38 cellular contexts compared by ENCODE assay signal in genomic region chr3:46512191-46512590, GRCh38. TPM values are rescaled to one million over a fixed set of nuclear protein-coding genes. Genes with fewer than 3 reads are reported as not detected.
"Had no signal": no experiment of that assay in that cellular context is flagged by ENCODE, and none has a peak within 500 bp of the region (broad histone marks: within the 10 kb centered on the region; RNA-seq: fewer than 3 reads in every experiment).

No MANE protein-coding gene starts in this region.

- H3K36me3 ChIP-seq: adrenal gland, ascending aorta, cardiac muscle cell, gastroesophageal sphincter, spleen, transverse colon, vagina, WERI-Rb-1 had no signal

- H3K79me2 ChIP-seq: hepatocyte had no signal

- ATAC-seq: activated CD4-positive, CD25-positive, alpha-beta regulatory T cell treated with anti-CD3 and anti-CD28 coated beads, Interleukin-2, amount 50 U/mL, for 24 hours; gastroesophageal sphincter; left cardiac atrium; left ventricle myocardium superior; right cardiac atrium had no signal

- FAIRE-seq: TTC549 had no signal

- H3K4me3 ChIP-seq: adrenal gland, ascending aorta, cardiac muscle cell, coronary artery, dorsolateral prefrontal cortex, gastroesophageal sphincter, hepatocyte, spleen, testis, transverse colon, vagina had no signal

- H3K9me3 ChIP-seq: adrenal gland, ascending aorta, gastroesophageal sphincter, spleen, testis, transverse colon, vagina had no signal

- DNase-seq: activated CD4-positive, alpha-beta T cell treated with anti-CD3 and anti-CD28 coated beads for 48 hours; activated CD4-positive, alpha-beta T cell treated with anti-CD3 and anti-CD28 coated beads, Interleukin-2, amount 50 U/mL, for 48 hours; activated CD8-positive, alpha-beta memory T cell treated with anti-CD3 and anti-CD28 coated beads for 24 hours; activated CD8-positive, alpha-beta memory T cell treated with anti-CD3 and anti-CD28 coated beads, Interleukin-2, amount 50 U/mL, for 4 hours; activated effector memory CD4-positive, alpha-beta T cell treated with anti-CD3 and anti-CD28 coated beads, Interleukin-2, amount 50 U/mL, for 16 hours; activated naive CD4-positive, alpha-beta T cell treated with anti-CD3 and anti-CD28 coated beads for 36 hours; activated naive CD8-positive, alpha-beta T cell treated with anti-CD3 and anti-CD28 coated beads for 36 hours; activated T-cell treated with anti-CD3 and anti-CD28 coated beads, Interleukin-2, amount 50 U/mL, for 1 hour; adrenal gland; cerebellar nuclear complex; dorsolateral prefrontal cortex; effector memory CD4-positive, alpha-beta T cell; erythroblast; left cardiac atrium; left ventricle myocardium superior; posterior cingulate gyrus; right cardiac atrium; spleen; stimulated activated CD4-positive, alpha-beta T cell treated with anti-CD3 and anti-CD28 coated beads, Interleukin-2, amount 100 ng/mL, for 48 hours; stimulated activated naive CD4-positive, alpha-beta T cell treated with Interleukin-2 at 50 U/mL for 16 hours; testis; transverse colon; WERI-Rb-1 had no signal

- H3K4me2 ChIP-seq: hepatocyte had no signal

- H3K27ac ChIP-seq: adrenal gland, ascending aorta, cardiac muscle cell, coronary artery, dorsolateral prefrontal cortex, gastroesophageal sphincter, hepatocyte, spleen, testis, transverse colon, vagina, WERI-Rb-1 had no signal

- H3K4me1 ChIP-seq: adrenal gland, ascending aorta, gastroesophageal sphincter, spleen, testis, transverse colon, vagina had no signal

- H3K27me3 ChIP-seq: adrenal gland, ascending aorta, cardiac muscle cell, dorsolateral prefrontal cortex, hepatocyte, spleen, testis, transverse colon, vagina had no signal

- H2AFZ ChIP-seq: hepatocyte had no signal

RNA-seq across cellular contexts. Expression of gene RTP3, which starts 14.4 kb away (rescaled TPM):
- total RNA-seq: activated naive CD4-positive, alpha-beta T cell treated with anti-CD3 and anti-CD28 coated beads for 36 hours; activated naive CD8-positive, alpha-beta T cell treated with anti-CD3 and anti-CD28 coated beads for 36 hours; activated T-helper 1 cell treated with anti-CD3 and anti-CD28 coated beads, Interleukin-12 subunit alpha, Interleukin-12 subunit beta, Interleukin-2, Interleukin-4 antibody, amounts not matched to agents 30 ng/mL and 10 ng/mL and 1 ng/mL, durations not matched to agents 14 hours and 24 hours and 36 hours; adrenal gland; ascending aorta; cardiac muscle cell; dorsolateral prefrontal cortex; fibroblast of lung; gastroesophageal sphincter; left cardiac atrium; left ventricle myocardium superior; lung microvascular endothelial cell; mesenteric fat pad; mucosa of gallbladder; osteoblast; right cardiac atrium; spleen; transverse colon; vagina had no signal
- polyA plus RNA-seq: adrenal gland, cardiac muscle cell, fibroblast of lung, keratinocyte, right cardiac atrium, spleen had no signal

RNA-seq across cellular contexts. Expression of gene LTF, which starts 47.5 kb away (rescaled TPM):
- total RNA-seq: activated naive CD4-positive, alpha-beta T cell treated with anti-CD3 and anti-CD28 coated beads for 36 hours; activated naive CD8-positive, alpha-beta T cell treated with anti-CD3 and anti-CD28 coated beads for 36 hours; activated T-helper 1 cell treated with anti-CD3 and anti-CD28 coated beads, Interleukin-12 subunit alpha, Interleukin-12 subunit beta, Interleukin-2, Interleukin-4 antibody, amounts not matched to agents 30 ng/mL and 10 ng/mL and 1 ng/mL, durations not matched to agents 14 hours and 24 hours and 36 hours; cardiac muscle cell; fibroblast of lung; vagina had no signal
- polyA plus RNA-seq: cardiac muscle cell, fibroblast of lung, hepatocyte, keratinocyte had no signal

RNA-seq across cellular contexts. Expression of gene LRRC2, which starts 53.9 kb away (rescaled TPM):
- total RNA-seq: activated naive CD4-positive, alpha-beta T cell treated with anti-CD3 and anti-CD28 coated beads for 36 hours; activated naive CD8-positive, alpha-beta T cell treated with anti-CD3 and anti-CD28 coated beads for 36 hours; activated T-helper 1 cell treated with anti-CD3 and anti-CD28 coated beads, Interleukin-12 subunit alpha, Interleukin-12 subunit beta, Interleukin-2, Interleukin-4 antibody, amounts not matched to agents 30 ng/mL and 10 ng/mL and 1 ng/mL, durations not matched to agents 14 hours and 24 hours and 36 hours; ascending aorta had no signal
